ENCODE assay signal across 21 cellular contexts in genomic region chr11:3911908-3912505, GRCh38.
"Had no signal": no experiment of that assay in that cellular context is flagged by ENCODE, and none has a peak within 500 bp of the region (broad histone marks: within the 10 kb centered on the region; RNA-seq: fewer than 3 reads in every experiment).

No MANE protein-coding gene starts in this region.

- H3K9me3 ChIP-seq: ascending aorta, breast epithelium, gastrocnemius medialis, heart right ventricle, right atrium auricular region, thoracic aorta, upper lobe of right lung had no signal

- H3K9me3 Mint-ChIP-seq: activated CD4-positive, alpha-beta memory T cell treated with anti-CD3 and anti-CD28 coated beads for 36 hours; endodermal cell had no signal

- H3K4me1 ChIP-seq: ascending aorta, breast epithelium, right atrium auricular region had no signal

- H3K27me3 Mint-ChIP-seq: activated CD4-positive, alpha-beta memory T cell treated with anti-CD3 and anti-CD28 coated beads for 36 hours had no signal

- ATAC-seq: gastrocnemius medialis, heart right ventricle, left cardiac atrium, upper lobe of right lung had no signal

- H3K4me1 Mint-ChIP-seq: endodermal cell had no signal

- H3K4me3 ChIP-seq: ascending aorta, breast epithelium, gastrocnemius medialis, heart right ventricle, lung, right atrium auricular region, skin epidermis, thoracic aorta, upper lobe of right lung had no signal

- H3K27ac Mint-ChIP-seq: activated CD4-positive, alpha-beta memory T cell treated with anti-CD3 and anti-CD28 coated beads for 36 hours; endodermal cell had no signal

- H3K27me3 ChIP-seq: ascending aorta, breast epithelium, gastrocnemius medialis, heart right ventricle, right atrium auricular region, upper lobe of right lung had no signal

- H3K4me3 Mint-ChIP-seq: activated CD4-positive, alpha-beta memory T cell treated with anti-CD3 and anti-CD28 coated beads for 36 hours; endodermal cell had no signal

- H3K27ac ChIP-seq: ascending aorta, breast epithelium, heart right ventricle, right atrium auricular region, skin epidermis, thoracic aorta, upper lobe of right lung, VCaP had no signal

- H3K36me3 ChIP-seq: ascending aorta, breast epithelium, gastrocnemius medialis, right atrium auricular region, thoracic aorta, upper lobe of right lung had no signal

- DNase-seq: activated CD4-positive, alpha-beta memory T cell treated with anti-CD3 and anti-CD28 coated beads for 36 hours; activated CD4-positive, alpha-beta T cell treated with anti-CD3 and anti-CD28 coated beads for 1 hour; activated gamma-delta T cell treated with Interleukin-2 at 50 U/mL for 16 hours; activated T-cell treated with anti-CD3 and anti-CD28 coated beads, Interleukin-2, amount 50 U/mL, for 48 hours; dermis blood vessel endothelial cell; endodermal cell; gastrocnemius medialis; heart right ventricle; left cardiac atrium; midbrain; nucleus accumbens; posterior cingulate gyrus; stimulated activated CD4-positive, alpha-beta T cell treated with anti-CD3 and anti-CD28 coated beads, Interleukin-4, amount 100 ng/mL, for 4 hours; upper lobe of right lung had no signal

- H3K36me3 Mint-ChIP-seq: activated CD4-positive, alpha-beta memory T cell treated with anti-CD3 and anti-CD28 coated beads for 36 hours had no signal
